In the genomic region with DNA sequence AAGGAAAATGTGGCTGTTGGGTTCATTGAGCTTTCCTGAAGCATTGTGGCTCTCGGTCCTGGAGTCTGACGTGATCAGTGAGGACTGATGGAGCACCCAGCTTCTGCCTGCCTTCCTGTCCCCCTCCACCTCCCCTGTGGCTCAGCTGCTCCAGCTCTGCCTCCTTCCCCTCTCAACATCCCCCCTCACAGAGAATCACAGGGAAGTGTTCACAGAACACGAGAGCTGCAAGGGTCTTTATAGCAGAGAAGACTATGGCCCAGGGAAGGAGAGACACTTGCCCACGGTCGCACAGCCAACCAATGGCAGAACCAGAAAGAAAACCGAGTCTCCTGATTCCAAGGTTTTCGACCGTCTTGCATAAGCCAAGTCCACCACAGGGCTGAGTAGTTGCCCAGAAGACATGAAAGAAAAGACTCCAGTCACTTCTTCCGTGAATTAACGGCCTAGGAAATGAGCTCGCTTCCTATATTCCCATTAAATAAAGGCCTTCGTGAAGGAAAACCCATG, we compare ENCODE assay signal across 11 cellular contexts. TPM values are rescaled to one million over a fixed set of nuclear protein-coding genes. Genes with fewer than 3 reads are reported as not detected.
DNase-seq lines count a peak whose midpoint lies in the region; ATAC-seq, FAIRE-seq and TF ChIP-seq lines count a peak whose summit lies in the region.
"Had no signal": no experiment of that assay in that cellular context is flagged by ENCODE, and none has a peak within 500 bp of the region (broad histone marks: within the 10 kb centered on the region; RNA-seq: fewer than 3 reads in every experiment).

No MANE protein-coding gene starts in this region.

- H3K36me3 ChIP-seq in mucosa of rectum (ENCODE audit: control insufficient read depth in 2 of 2, insufficient read depth in 2 of 2, low read length in 2 of 2) (no peaks in the 10 kb centered on the region), thoracic aorta (no peaks in the 10 kb centered on the region)

- POLR2A ChIA-PET in RWPE1 (lab: Yijun Ruan, JAX; ENCODE audit: low non-redundant PET) = no interaction called here

- H3K9me3 ChIP-seq in mucosa of rectum (ENCODE audit: control insufficient read depth in 2 of 2, low read length in 2 of 2) (no peaks in the 10 kb centered on the region), thoracic aorta (no peaks in the 10 kb centered on the region)

- peaks cover 0 to 2% of the 10 kb centered on the region in 2 donors for H3K27me3 ChIP-seq in mucosa of rectum (ENCODE audit: control insufficient read depth in 2 of 2, insufficient read depth in 2 of 2, low read length in 2 of 2)
- H3K27me3 ChIP-seq in thoracic aorta (replicated peaks; ENCODE audit: insufficient read depth) = no peaks in the 10 kb centered on the region

- TF ChIP-seq CTCF in thoracic aorta (IDR thresholded peaks at IDR 0.05) (no peak), RWPE1 (conservative IDR thresholded peaks at IDR 0.05; ENCODE audit: low read depth) (no peak)

- DNase-seq in fibroblast of gingiva (ENCODE audit: low read depth) (peak; percentile 14), thoracic aorta (ENCODE audit: low spot score) (no peak), germinal center (ENCODE audit: low spot score) (no peak), RWPE1 (ENCODE audit: low spot score) (no peak)
- DNase-seq in activated CD4-positive, CD25-positive, alpha-beta regulatory T cell (lab: John Stamatoyannopoulos, UW) = no peak
- DNase-seq: NCI-H2107 had no signal

- H3K27ac ChIP-seq in mucosa of rectum (ENCODE audit: low read depth in 2 of 2, low read length in 2 of 2) (peak overlapping the region; percentile 35 to 52), thoracic aorta (peak overlapping the region; percentile 87), RWPE1 (no peak overlapping the region)
- H3K27ac ChIP-seq: VCaP had no signal

- no peak overlapping the region for H3K9ac ChIP-seq in mucosa of rectum (ENCODE audit: low read depth in 1 of 2, low read length in 2 of 2)

- no peak overlapping the region for H3K4me3 ChIP-seq in mucosa of rectum (ENCODE audit: low read length in 2 of 2)
- peak overlapping the region; percentile 49 for H3K4me3 ChIP-seq in thoracic aorta

- CTCF ChIA-PET in RWPE1 (lab: Yijun Ruan, JAX) = interaction anchor here (0.6 to 1.8 kb wide), 3 partner anchors 10 to 97 kb away, joined by 3 to 5 read pairs (median 4); no protein-coding TSS in a partner anchor

- FAIRE-seq in TTC549 (lab: Jason Lieb, UNC) = peak; percentile 9

- ATAC-seq in thoracic aorta (ENCODE audit: insufficient number of reproducible peaks, low FRiP score, low read depth) (peak; percentile 24), GM19452 (IDR thresholded peaks at IDR 0.05; ENCODE audit: unreplicated experiment) (no peak)

- peaks cover 0 to 6% of the 10 kb centered on the region in 2 donors for H3K4me1 ChIP-seq in mucosa of rectum (ENCODE audit: control insufficient read depth in 2 of 2, insufficient read depth in 2 of 2, low read length in 2 of 2)
- H3K4me1 ChIP-seq in thoracic aorta (ENCODE audit: control insufficient read depth in 1 of 2, low read depth in 2 of 2) = peaks cover 36 to 59% of the 10 kb centered on the region in 2 donors

RNA-seq across cellular contexts. Expression of gene MYOC, which starts 2.3 kb away (rescaled TPM):
- total RNA-seq in thoracic aorta = 10 to 100 TPM; 37.2 to 38.4 TPM
- total RNA-seq: RPMI7951 had no signal

RNA-seq across cellular contexts. Expression of gene MYOCOS, which starts 32.7 kb away (rescaled TPM):
- not detected for total RNA-seq in thoracic aorta
- total RNA-seq: RPMI7951 had no signal
